ENCODE assay signal across 9 cellular contexts in the genomic region with DNA sequence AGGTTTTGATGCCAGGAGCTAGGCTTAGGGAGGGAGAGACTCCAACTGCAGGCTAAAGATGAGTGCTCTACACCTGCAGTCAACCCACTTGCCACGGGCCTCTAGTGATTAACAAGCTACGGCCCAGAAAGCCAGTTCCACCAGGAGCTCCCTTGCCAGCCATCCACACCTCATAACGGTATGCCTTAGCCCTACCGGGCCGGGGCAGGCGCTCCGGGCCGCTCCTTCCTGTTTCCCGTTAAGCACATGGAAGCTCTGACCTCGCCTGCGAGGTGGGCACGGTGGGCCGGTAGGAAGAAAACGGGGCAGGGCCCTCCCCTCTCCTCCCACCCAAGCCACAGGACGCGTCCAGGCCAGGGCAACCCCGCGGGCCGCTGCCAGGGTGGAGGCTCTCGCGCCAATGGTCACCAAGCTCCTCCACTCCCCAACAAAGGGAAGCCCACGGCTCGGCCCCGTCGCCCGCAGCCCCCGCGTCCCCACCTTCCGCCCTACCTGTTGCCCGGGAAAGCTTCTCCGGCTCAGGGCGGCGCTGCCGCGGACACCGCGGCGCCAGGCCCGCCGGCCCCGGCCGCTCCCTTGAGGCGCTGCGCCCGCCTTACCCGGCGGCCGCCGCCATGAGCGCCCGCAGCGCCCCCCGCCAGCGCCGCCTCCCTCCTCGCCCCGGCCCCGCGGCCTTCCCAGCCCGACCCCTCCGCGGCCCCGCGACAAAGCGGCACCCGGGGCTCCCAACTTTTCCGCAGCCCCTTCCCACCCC. TPM values are rescaled to one million over a fixed set of nuclear protein-coding genes. Genes with fewer than 3 reads are reported as not detected.
DNase-seq lines count a peak whose midpoint lies in the region; ATAC-seq and TF ChIP-seq lines count a peak whose summit lies in the region.
"Had no signal": no experiment of that assay in that cellular context is flagged by ENCODE, and none has a peak within 500 bp of the region (broad histone marks: within the 10 kb centered on the region; RNA-seq: fewer than 3 reads in every experiment).

No MANE protein-coding gene starts in this region.

- H3K36me3 Mint-ChIP-seq in CD8-positive, alpha-beta memory T cell, result peaks cover 0 to 8% (median 0%) of the 10 kb centered on the region in 3 donors

- H3K36me3 ChIP-seq in CD8-positive, alpha-beta memory T cell (ENCODE audit: insufficient read depth, low read length), result no peaks in the 10 kb centered on the region
- H3K36me3 ChIP-seq in WERI-Rb-1, result peaks cover 39% of the 10 kb centered on the region

- H3K27me3 ChIP-seq in CD8-positive, alpha-beta memory T cell (ENCODE audit: insufficient read depth, low read length, poor library complexity, severe bottlenecking), result no peaks in the 10 kb centered on the region
- no peaks in the 10 kb centered on the region for H3K27me3 ChIP-seq in WERI-Rb-1 (ENCODE audit: insufficient read depth, low read depth, severe bottlenecking)

- peak; percentile 28 to 62 (median 34) for DNase-seq in CD8-positive, alpha-beta memory T cell
- DNase-seq in KBM-7 (peak; percentile 56), WERI-Rb-1 (peak; percentile 67), caudate nucleus (lab: John Stamatoyannopoulos, UW) (peak in 28 of 61 donors; percentile 18 to 79 (median 54)), kidney tubule cell (ENCODE audit: low spot score) (peak; percentile 53), HuH-7.5 (ENCODE audit: low spot score) (no peak)
- DNase-seq in stimulated activated CD4-positive, alpha-beta T cell treated with anti-CD3 and anti-CD28 coated beads, Interleukin-4, amount 100 ng/mL, for 4 hours, result peak; percentile 29 to 34

- no peak for TF ChIP-seq CTCF in WERI-Rb-1 (IDR thresholded peaks at IDR 0.05; ENCODE audit: low read depth, low read length)

- H3K27ac ChIP-seq in CD8-positive, alpha-beta memory T cell (ENCODE audit: low read depth, low read length), result peak overlapping the region; percentile 79
- H3K27ac ChIP-seq in WERI-Rb-1, result peak overlapping the region; percentile 94
- H3K27ac ChIP-seq in caudate nucleus (ENCODE audit: low read depth, low read length), result peak overlapping the region; percentile 79

- in situ Hi-C loops in KBM-7 (cut with MboI; ENCODE audit: low pct_unique_long_range_greater_than_20kb, low sequenced_read_pairs), result no loop called here

- H3K4me1 Mint-ChIP-seq in CD8-positive, alpha-beta memory T cell, result peaks cover 62 to 71% (median 67%) of the 10 kb centered on the region in 3 donors

- no peaks in the 10 kb centered on the region for H3K9me3 ChIP-seq in CD8-positive, alpha-beta memory T cell (ENCODE audit: low read length)
- H3K9me3 ChIP-seq in WERI-Rb-1 (ENCODE audit: severe bottlenecking), result peaks cover 4% of the 10 kb centered on the region

- peak overlapping the region; percentile 88 for H3K4me3 ChIP-seq in CD8-positive, alpha-beta memory T cell (ENCODE audit: low read length)
- peak overlapping the region; percentile 57 for H3K4me3 ChIP-seq in WERI-Rb-1 (ENCODE audit: low read depth, low read length)

- no peaks in the 10 kb centered on the region for H3K9me3 Mint-ChIP-seq in CD8-positive, alpha-beta memory T cell

- H3K4me3 Mint-ChIP-seq in CD8-positive, alpha-beta memory T cell, result peak overlapping the region; percentile 87 to 93 (median 90)

- ATAC-seq in GM21367 (IDR thresholded peaks at IDR 0.05; ENCODE audit: unreplicated experiment), result peak; percentile 24

- POLR2A ChIA-PET in CD8-positive, alpha-beta memory T cell (lab: Charles Lee), result interaction anchor here (0.6 to 2.3 kb wide), 4 partner anchors 47 to 747 kb away, joined by 3 to 10 read pairs (median 4); partner anchors contain the start of genes ENSA and RIIAD1

- H3K27me3 Mint-ChIP-seq in CD8-positive, alpha-beta memory T cell, result no peaks in the 10 kb centered on the region

- CTCF ChIA-PET in CD8-positive, alpha-beta memory T cell (lab: Charles Lee), result interaction anchor here (0.7 to 1.8 kb wide), 3 partner anchors 10 to 51 kb away, joined by 3 to 5 read pairs (median 3); no protein-coding TSS in a partner anchor

- H3K27ac Mint-ChIP-seq in CD8-positive, alpha-beta memory T cell, result peak overlapping the region; percentile 87 to 98 (median 94)

- peaks cover 60% of the 10 kb centered on the region for H3K4me1 ChIP-seq in CD8-positive, alpha-beta memory T cell (ENCODE audit: insufficient read depth, low read length)

RNA-seq across cellular contexts. Expression of gene CERS2, which starts 0.6 kb away (rescaled TPM):
- total RNA-seq in CD8-positive, alpha-beta memory T cell, result 100 to 1,000 TPM; 224 to 232 TPM
- polyA plus RNA-seq in CD8-positive, alpha-beta memory T cell, result 167 TPM

RNA-seq across cellular contexts. Expression of gene ANXA9, which starts 8.1 kb away (rescaled TPM):
- total RNA-seq in CD8-positive, alpha-beta memory T cell, result not detected
- not detected for polyA plus RNA-seq in CD8-positive, alpha-beta memory T cell
- total RNA-seq: T-helper 2 cell treated with Interferon-gamma antibody and Interleukin-4, amounts not matched to agents 100 ng/mL and 5 ng/mL, for 36 hours had no signal

RNA-seq across cellular contexts. Expression of gene MINDY1, which starts 32.7 kb away (rescaled TPM):
- total RNA-seq in CD8-positive, alpha-beta memory T cell, result 1 to 10 TPM; 5.7 to 6.3 TPM
- 1.8 TPM for polyA plus RNA-seq in CD8-positive, alpha-beta memory T cell

RNA-seq across cellular contexts. Expression of gene PRUNE1, which starts 34.2 kb away (rescaled TPM):
- 10 to 100 TPM; 14.6 to 16.8 TPM for total RNA-seq in CD8-positive, alpha-beta memory T cell
- polyA plus RNA-seq in CD8-positive, alpha-beta memory T cell, result 49.4 TPM

RNA-seq across cellular contexts. Expression of gene SETDB1, which starts 47.8 kb away (rescaled TPM):
- 10 to 100 TPM; 45.4 to 47.5 TPM for total RNA-seq in CD8-positive, alpha-beta memory T cell
- polyA plus RNA-seq in CD8-positive, alpha-beta memory T cell, result 15.5 TPM
